ENCODE assay signal across 7 cellular contexts in genomic region chr19:40874874-40875273, GRCh38. TPM values are rescaled to one million over a fixed set of nuclear protein-coding genes. Genes with fewer than 3 reads are reported as not detected.
"Had no signal": no experiment of that assay in that cellular context is flagged by ENCODE, and none has a peak within 500 bp of the region (broad histone marks: within the 10 kb centered on the region; RNA-seq: fewer than 3 reads in every experiment).

No MANE protein-coding gene starts in this region.

RNA-seq across cellular contexts. Expression of gene CYP2A7, which starts 7.2 kb away (rescaled TPM):
- total RNA-seq: esophagus muscularis mucosa, left ventricle myocardium inferior, mesenteric fat pad, SJCRH30, spleen, thyroid gland had no signal
- polyA plus RNA-seq: sigmoid colon, spleen had no signal

RNA-seq across cellular contexts. Expression of gene CYP2A6, which starts 24.6 kb away (rescaled TPM):
- total RNA-seq: esophagus muscularis mucosa, left ventricle myocardium inferior, SJCRH30, thyroid gland had no signal
- polyA plus RNA-seq: sigmoid colon, spleen had no signal
